Comparison of ENCODE assay signal across 9 cellular contexts in genomic region chr6:14910692-14911547, GRCh38.
DNase-seq lines count a peak whose midpoint lies in the region; ATAC-seq lines count a peak whose summit lies in the region.
"Had no signal": no experiment of that assay in that cellular context is flagged by ENCODE, and none has a peak within 500 bp of the region (broad histone marks: within the 10 kb centered on the region; RNA-seq: fewer than 3 reads in every experiment).

No MANE protein-coding gene starts in this region.

- peaks cover 9% of the 10 kb centered on the region for H3K27me3 Mint-ChIP-seq in activated T-helper 1 cell treated with anti-CD3 and anti-CD28 coated beads, Interleukin-12 subunit alpha, Interleukin-12 subunit beta, Interleukin-2, Interleukin-4 antibody, amounts not matched to agents 30 ng/mL and 10 ng/mL and 1 ng/mL, durations not matched to agents 14 hours and 24 hours and 36 hours (ENCODE audit: insufficient read depth)

- H3K36me3 Mint-ChIP-seq in activated T-helper 1 cell treated with anti-CD3 and anti-CD28 coated beads, Interleukin-12 subunit alpha, Interleukin-12 subunit beta, Interleukin-2, Interleukin-4 antibody, amounts not matched to agents 30 ng/mL and 10 ng/mL and 1 ng/mL, durations not matched to agents 14 hours and 24 hours and 36 hours (ENCODE audit: low read depth), result peaks cover 5% of the 10 kb centered on the region

- H4K91ac ChIP-seq in neuronal stem cell (ENCODE audit: low read depth, low read length, poor library complexity), result no peak overlapping the region

- H3K27ac Mint-ChIP-seq in activated T-helper 1 cell treated with anti-CD3 and anti-CD28 coated beads, Interleukin-12 subunit alpha, Interleukin-12 subunit beta, Interleukin-2, Interleukin-4 antibody, amounts not matched to agents 30 ng/mL and 10 ng/mL and 1 ng/mL, durations not matched to agents 14 hours and 24 hours and 36 hours, result peak overlapping the region; percentile 66

- no peak overlapping the region for H2BK5ac ChIP-seq in neuronal stem cell (ENCODE audit: low read length)

- H3K9me3 Mint-ChIP-seq in activated T-helper 1 cell treated with anti-CD3 and anti-CD28 coated beads, Interleukin-12 subunit alpha, Interleukin-12 subunit beta, Interleukin-2, Interleukin-4 antibody, amounts not matched to agents 30 ng/mL and 10 ng/mL and 1 ng/mL, durations not matched to agents 14 hours and 24 hours and 36 hours, result no peaks in the 10 kb centered on the region
- H3K9me3 Mint-ChIP-seq: neural crest cell had no signal

- peaks cover 20% of the 10 kb centered on the region for H3K4me1 Mint-ChIP-seq in activated T-helper 1 cell treated with anti-CD3 and anti-CD28 coated beads, Interleukin-12 subunit alpha, Interleukin-12 subunit beta, Interleukin-2, Interleukin-4 antibody, amounts not matched to agents 30 ng/mL and 10 ng/mL and 1 ng/mL, durations not matched to agents 14 hours and 24 hours and 36 hours (ENCODE audit: low read depth)

- H2AFZ ChIP-seq in neuronal stem cell (ENCODE audit: low read length), result peak overlapping the region; percentile 47

- H2BK15ac ChIP-seq in neuronal stem cell (ENCODE audit: low read length), result no peak overlapping the region

- H3K79me1 ChIP-seq in neuronal stem cell (ENCODE audit: low read depth, low read length), result no peaks in the 10 kb centered on the region

- H3K4me3 ChIP-seq in BLaER1, result peak overlapping the region; percentile 25
- no peak overlapping the region for H3K4me3 ChIP-seq in neuronal stem cell (ENCODE audit: low read length in 2 of 2)

- no peak overlapping the region for H3K14ac ChIP-seq in neuronal stem cell (ENCODE audit: low read length)

- no peak overlapping the region for H2BK120ac ChIP-seq in neuronal stem cell (ENCODE audit: low read depth, low read length)

- peak overlapping the region; percentile 73 for H3K4me2 ChIP-seq in BLaER1
- no peak overlapping the region for H3K4me2 ChIP-seq in neuronal stem cell (ENCODE audit: insufficient read depth, low read length, poor library complexity, severe bottlenecking)

- DNase-seq in GM19240 (ENCODE audit: insufficient read length, low spot score) (peak; percentile 56), neuronal stem cell (ENCODE audit: low spot score) (no peak), SHP77 (lab: John Stamatoyannopoulos, UW) (no peak), ureter (ENCODE audit: low spot score) (no peak), HPDE6-E6E7 (ENCODE audit: extremely low spot score) (no peak)
- DNase-seq in activated T-helper 1 cell treated with anti-CD3 and anti-CD28 coated beads, Interleukin-12 subunit alpha, Interleukin-12 subunit beta, Interleukin-2, Interleukin-4 antibody, amounts not matched to agents 30 ng/mL and 10 ng/mL and 1 ng/mL, durations not matched to agents 14 hours and 24 hours and 36 hours (ENCODE audit: low spot score), result peak; percentile 6

- H3K4me3 Mint-ChIP-seq in activated T-helper 1 cell treated with anti-CD3 and anti-CD28 coated beads, Interleukin-12 subunit alpha, Interleukin-12 subunit beta, Interleukin-2, Interleukin-4 antibody, amounts not matched to agents 30 ng/mL and 10 ng/mL and 1 ng/mL, durations not matched to agents 14 hours and 24 hours and 36 hours, result peak overlapping the region; percentile 59
- H3K4me3 Mint-ChIP-seq: neural crest cell had no signal

- no peaks in the 10 kb centered on the region for H3K27me3 ChIP-seq in BLaER1
- no peaks in the 10 kb centered on the region for H3K27me3 ChIP-seq in neuronal stem cell (ENCODE audit: control insufficient read depth in 3 of 3, insufficient read depth in 3 of 3, low read depth in 1 of 3, low read length in 3 of 3)

- H3K9ac ChIP-seq in BLaER1, result peak overlapping the region; percentile 80
- H3K9ac ChIP-seq in neuronal stem cell (ENCODE audit: low read depth, low read length, poor library complexity), result no peak overlapping the region

- H4K20me1 ChIP-seq in BLaER1, result no peaks in the 10 kb centered on the region

- H3K36me3 ChIP-seq in BLaER1 (no peaks in the 10 kb centered on the region), neuronal stem cell (replicated peaks in 1 of 2; ENCODE audit: control insufficient read depth in 2 of 2, insufficient read depth in 2 of 2, low read length in 2 of 2) (no peaks in the 10 kb centered on the region)

- intact Hi-C loops in activated T-helper 1 cell treated with anti-CD3 and anti-CD28 coated beads, Interleukin-12 subunit alpha, Interleukin-12 subunit beta, Interleukin-2, Interleukin-4 antibody, amounts not matched to agents 30 ng/mL and 10 ng/mL and 1 ng/mL, durations not matched to agents 14 hours and 24 hours and 36 hours (cut with micrococcal nuclease), result no loop called here

- H3K27ac ChIP-seq in BLaER1, result peak overlapping the region; percentile 98
- no peak overlapping the region for H3K27ac ChIP-seq in neuronal stem cell (replicated peaks; ENCODE audit: low read length)

- peaks cover 71% of the 10 kb centered on the region for H3K4me1 ChIP-seq in BLaER1
- peaks cover 0 to 8% of the 10 kb centered on the region in 2 donors for H3K4me1 ChIP-seq in neuronal stem cell (ENCODE audit: control insufficient read depth in 2 of 2, insufficient read depth in 1 of 2, low read depth in 1 of 2, low read length in 2 of 2)

- ATAC-seq in HG03460 (IDR thresholded peaks at IDR 0.05; ENCODE audit: unreplicated experiment), result peak; percentile 91

- peaks cover 37% of the 10 kb centered on the region for H3K9me3 ChIP-seq in BLaER1
- H3K9me3 ChIP-seq in neuronal stem cell (replicated peaks in 1 of 2; ENCODE audit: control insufficient read depth in 2 of 2, insufficient read depth in 1 of 2, low read depth in 1 of 2, low read length in 2 of 2), result no peaks in the 10 kb centered on the region

- no peak overlapping the region for H4K8ac ChIP-seq in neuronal stem cell (ENCODE audit: low read depth, low read length)

- WGBS in neuronal stem cell (ENCODE audit: extremely low coverage in 2 of 2, insufficient read length in 2 of 2, insufficient replicate concordance in 1 of 2), 2 donors, result no CpG with 5 or more reads among the region's 13 CpGs

- H2BK12ac ChIP-seq in neuronal stem cell (ENCODE audit: low read length), result no peak overlapping the region

- no peak overlapping the region for H3K18ac ChIP-seq in neuronal stem cell (ENCODE audit: low read length)

- H3K23ac ChIP-seq in neuronal stem cell (ENCODE audit: low read depth, low read length, poor library complexity), result no peak overlapping the region

- H3K4ac ChIP-seq in neuronal stem cell (ENCODE audit: low read length), result no peak overlapping the region

- no peak overlapping the region for H2AK5ac ChIP-seq in neuronal stem cell (ENCODE audit: low read depth, low read length)

Comparison
In these comparisons a context has a peak if more than half of its experiments do, and no peak if none do; other contexts are left out.
1. DNase-seq: peak in GM19240 (single experiment) and activated T-helper 1 cell treated with anti-CD3 and anti-CD28 coated beads, Interleukin-12 subunit alpha, Interleukin-12 subunit beta, Interleukin-2, Interleukin-4 antibody, amounts not matched to agents 30 ng/mL and 10 ng/mL and 1 ng/mL, durations not matched to agents 14 hours and 24 hours and 36 hours (single experiment); none in neuronal stem cell (single experiment), SHP77 (0 of 2), ureter (single experiment) and HPDE6-E6E7 (single experiment).